In the genomic region with DNA sequence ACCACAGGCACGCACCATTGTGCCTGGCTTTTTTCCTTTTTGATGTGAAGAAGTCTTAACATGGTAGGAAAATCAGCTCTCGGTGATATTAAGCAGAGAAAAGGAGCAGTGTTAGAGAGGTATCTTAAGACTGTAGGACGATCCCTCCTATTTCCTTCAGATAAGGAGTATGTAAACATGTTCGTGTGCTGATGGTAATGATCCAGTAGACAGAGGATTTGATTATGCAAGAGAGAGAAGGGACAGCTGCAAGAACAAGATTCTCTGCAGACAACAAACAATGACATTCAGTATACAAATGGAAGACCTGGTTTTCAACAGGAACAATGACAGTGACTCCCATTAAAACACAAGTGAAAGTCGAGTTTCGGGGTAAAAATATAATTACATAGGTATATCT, we compare ENCODE assay signal across 26 cellular contexts.
DNase-seq lines count a peak whose midpoint lies in the region; FAIRE-seq and TF ChIP-seq lines count a peak whose summit lies in the region.
"Had no signal": no experiment of that assay in that cellular context is flagged by ENCODE, and none has a peak within 500 bp of the region (broad histone marks: within the 10 kb centered on the region; RNA-seq: fewer than 3 reads in every experiment).

No MANE protein-coding gene starts in this region.

- H3K36me3 ChIP-seq in left ventricle myocardium inferior, result peaks cover 33% of the 10 kb centered on the region
- H3K36me3 ChIP-seq: colonic mucosa, WERI-Rb-1 had no signal

- H3K4me3 ChIP-seq in left ventricle myocardium inferior, result no peak overlapping the region
- H3K4me3 ChIP-seq: colonic mucosa, GM23338, mucosa of descending colon, suprapubic skin had no signal

- no peaks in the 10 kb centered on the region for H3K9me3 ChIP-seq in left ventricle myocardium inferior (replicated peaks)
- H3K9me3 ChIP-seq: colonic mucosa, mucosa of descending colon, suprapubic skin had no signal

- H3K27ac ChIP-seq in caudate nucleus (ENCODE audit: low read depth, low read length) (peak overlapping the region; percentile 90), layer of hippocampus (ENCODE audit: low read depth, low read length) (peak overlapping the region; percentile 85), temporal lobe (ENCODE audit: low read depth, low read length) (peak overlapping the region; percentile 89), left ventricle myocardium inferior (replicated peaks) (no peak overlapping the region)
- H3K27ac ChIP-seq: colonic mucosa, suprapubic skin, WERI-Rb-1 had no signal

- TF ChIP-seq POLR2A in GM12891 (IDR thresholded peaks at IDR 0.05; ENCODE audit: low read depth, low read length), result no peak

- peak; percentile 11 for DNase-seq in NCI-H510A treated with DMSO at 0.1 percent for 48 hours (lab: John Stamatoyannopoulos, UW)
- no peak for DNase-seq in NCI-H510A (lab: John Stamatoyannopoulos, UW)
- DNase-seq in caudate nucleus (lab: John Stamatoyannopoulos, UW), result no peak
- no peak for DNase-seq in left ventricle myocardium inferior
- no peak for DNase-seq in DMS79 (lab: John Stamatoyannopoulos, UW)
- DNase-seq in GM12891 (ENCODE audit: insufficient read length, low spot score), result no peak
- DNase-seq: activated CD4-positive, alpha-beta T cell treated with anti-CD3 and anti-CD28 coated beads, Interleukin-2, amount 10 ng/mL, durations not matched to agents 24 days and 14 days; activated effector memory CD4-positive, alpha-beta T cell treated with Interleukin-2 at 50 U/mL for 16 hours; activated T-cell treated with anti-CD3 and anti-CD28 coated beads, Interleukin-2, amount 50 U/mL, for 1 hour; aorta; Calu3; colonic mucosa; DMS79 treated with DMSO at 0.1 percent for 48 hours; effector memory CD4-positive, alpha-beta T cell; GDM1; mucosa of descending colon; NCI-H1930; SW 1271; T-helper 9 cell; WERI-Rb-1 had no signal

- intact Hi-C loops in left ventricle myocardium inferior (cut with micrococcal nuclease), result no loop called here

- no peaks in the 10 kb centered on the region for H3K4me1 ChIP-seq in left ventricle myocardium inferior
- H3K4me1 ChIP-seq: colonic mucosa, suprapubic skin had no signal

- H3K27me3 ChIP-seq in layer of hippocampus (ENCODE audit: control insufficient read depth, insufficient read depth, low read length), result no peaks in the 10 kb centered on the region
- no peaks in the 10 kb centered on the region for H3K27me3 ChIP-seq in left ventricle myocardium inferior (ENCODE audit: low read depth)
- H3K27me3 ChIP-seq: colonic mucosa, suprapubic skin had no signal

- no peak for FAIRE-seq in GM12891 (lab: Jason Lieb, UNC)
- FAIRE-seq: bronchial epithelial cell, keratinocyte had no signal

- TF ChIP-seq CTCF in left ventricle myocardium inferior (IDR thresholded peaks at IDR 0.05; ENCODE audit: borderline replicate concordance), result no peak

TF ChIP-seq in GM12891, 5 proteins besides CTCF, POLR2A, EP300 and RAD21:
- TF ChIP-seq TAF1 (IDR thresholded peaks at IDR 0.05; ENCODE audit: low read depth, low read length) (no peak), POU2F2 (IDR thresholded peaks at IDR 0.05; ENCODE audit: low read depth, low read length) (no peak), POLR2AphosphoS5 (IDR thresholded peaks at IDR 0.05; ENCODE audit: low read depth, low read length) (no peak), SPI1 (IDR thresholded peaks at IDR 0.05; ENCODE audit: low read depth, low read length) (no peak), PAX5 (IDR thresholded peaks at IDR 0.05; ENCODE audit: insufficient read depth, low read length, severe bottlenecking) (no peak)
